Comparison of ENCODE assay signal across 19 cellular contexts in the genomic region with DNA sequence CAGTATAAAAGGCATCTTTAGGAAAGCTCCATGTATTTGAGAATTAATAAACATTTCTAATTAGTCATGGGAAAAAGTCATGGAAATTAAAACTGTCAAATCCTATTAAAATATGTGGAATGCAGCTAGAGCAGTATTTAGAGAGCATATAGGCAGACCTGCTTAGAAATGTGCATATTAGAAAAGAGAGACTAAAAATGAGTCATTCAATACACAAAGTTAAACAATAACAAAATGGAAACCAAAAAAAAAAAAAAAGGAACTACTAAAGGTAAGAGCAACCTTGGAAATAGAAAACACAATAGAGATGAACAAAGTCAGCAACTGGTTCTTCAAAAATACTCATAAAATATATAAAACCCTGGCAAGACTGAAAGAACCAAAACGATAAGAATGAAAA. TPM values are rescaled to one million over a fixed set of nuclear protein-coding genes. Genes with fewer than 3 reads are reported as not detected.
DNase-seq lines count a peak whose midpoint lies in the region; FAIRE-seq and TF ChIP-seq lines count a peak whose summit lies in the region.
"Had no signal": no experiment of that assay in that cellular context is flagged by ENCODE, and none has a peak within 500 bp of the region (broad histone marks: within the 10 kb centered on the region; RNA-seq: fewer than 3 reads in every experiment).

No MANE protein-coding gene starts in this region.

- no peak for TF ChIP-seq CTCF in kidney (IDR thresholded peaks at IDR 0.05; ENCODE audit: borderline replicate concordance, extremely low read depth, insufficient read depth)
- no peak for TF ChIP-seq CTCF in coronary artery (IDR thresholded peaks at IDR 0.05)

- in situ Hi-C loops in ACHN (cut with HindIII; ENCODE audit: low pct_ligation_motif_present, low pct_unique_long_range_greater_than_20kb, low sequenced_read_pairs): no loop called here

- no peaks in the 10 kb centered on the region for H3K27me3 ChIP-seq in SJCRH30
- H3K27me3 ChIP-seq: BLaER1 treated with 17β-estradiol and CSF1 and Interleukin-3, amounts not matched to agents 10 nM and 100 nM had no signal

- H3K9me3 ChIP-seq in SJCRH30 (replicated peaks) (peaks cover 22% of the 10 kb centered on the region; the same call in 1 of the 2 replicates), kidney (ENCODE audit: control insufficient read depth in 1 of 2, low read length in 2 of 2) (peaks cover 0 to 5% of the 10 kb centered on the region in 2 donors)

- H3K36me3 ChIP-seq in SJCRH30 (0 out of 2 replicates have a peak, but pooled peaks cover 4% of the 10 kb centered on the region), kidney (ENCODE audit: control insufficient read depth in 1 of 2, insufficient read depth in 2 of 2, low read length in 2 of 2) (peaks cover 0 to 6% of the 10 kb centered on the region in 2 donors)
- H3K36me3 ChIP-seq: BLaER1 treated with 17β-estradiol and CSF1 and Interleukin-3, amounts not matched to agents 10 nM and 100 nM had no signal

- H3K9ac ChIP-seq in kidney (ENCODE audit: low read length in 2 of 2): no peak overlapping the region
- H3K9ac ChIP-seq: BLaER1 treated with 17β-estradiol and CSF1 and Interleukin-3, amounts not matched to agents 10 nM and 100 nM had no signal

- peak; percentile 67 for FAIRE-seq in kidney (lab: Jason Lieb, UNC)
- FAIRE-seq: A204.1, K562 had no signal

- no peak overlapping the region for H3K4me3 ChIP-seq in SJCRH30
- no peak overlapping the region for H3K4me3 ChIP-seq in kidney (ENCODE audit: low read length in 2 of 2)
- H3K4me3 ChIP-seq in coronary artery: no peak overlapping the region
- H3K4me3 ChIP-seq: BLaER1 treated with 17β-estradiol and CSF1 and Interleukin-3, amounts not matched to agents 10 nM and 100 nM; K562 had no signal

- H3K4me1 ChIP-seq in SJCRH30: peaks cover 31% of the 10 kb centered on the region
- H3K4me1 ChIP-seq in kidney (ENCODE audit: control insufficient read depth in 1 of 2, insufficient read depth in 1 of 2, low read depth in 1 of 2, low read length in 2 of 2): peaks cover 0 to 5% of the 10 kb centered on the region in 2 donors

- DNase-seq in ACHN (peak; percentile 54), ELR (ENCODE audit: low read depth) (peak; percentile 24), SJCRH30 (peak in 1 of 2 experiments; percentile 60), kidney (no peak), coronary artery (ENCODE audit: low spot score) (no peak), Ammon's horn (ENCODE audit: low spot score) (no peak)
- no peak for DNase-seq in activated CD4-positive, CD25-positive, alpha-beta regulatory T cell treated with anti-CD3 and anti-CD28 coated beads, Interleukin-2, amount 50 U/mL, for 72 hours
- DNase-seq in activated effector memory CD4-positive, alpha-beta T cell treated with anti-CD3 and anti-CD28 coated beads, Interleukin-2, amount 50 U/mL, for 16 hours: no peak
- DNase-seq: CD8-positive, alpha-beta T cell; DND-41; GDM1; GOT3; NCI-H187; NCI-H345; NCI-H524 treated with DMSO at 0.1 percent for 48 hours; T-cell had no signal

- H3K27ac ChIP-seq in SJCRH30 (peak overlapping the region; percentile 77), kidney (ENCODE audit: low read depth in 2 of 2, low read length in 2 of 2) (no peak overlapping the region), coronary artery (no peak overlapping the region)
- H3K27ac ChIP-seq: BLaER1 treated with 17β-estradiol and CSF1 and Interleukin-3, amounts not matched to agents 10 nM and 100 nM had no signal

- intact Hi-C loops in kidney (cut with DNase I): no loop called here

RNA-seq across cellular contexts. Expression of gene RASSF10, which starts 59.7 kb away (rescaled TPM):
- 0.25 and 0.36 TPM in 2 replicates for total RNA-seq in SJCRH30 (2014; rRNA removed; shearing (Covaris generic))
- 9.7 TPM for total RNA-seq in kidney
- polyA plus RNA-seq in kidney (ENCODE audit: insufficient read depth, low read depth, low replicate concordance): 6.1 TPM
- total RNA-seq: CD8-positive, alpha-beta T cell; K562; T-cell had no signal
- polyA plus RNA-seq: K562 had no signal

Comparison
In these comparisons a context has a peak if more than half of its experiments do, and no peak if none do; other contexts are left out.
1. DNase-seq: peak in ACHN (single experiment) and ELR (single experiment); none in kidney (single experiment), activated CD4-positive, CD25-positive, alpha-beta regulatory T cell treated with anti-CD3 and anti-CD28 coated beads, Interleukin-2, amount 50 U/mL, for 72 hours (single experiment), coronary artery (single experiment), Ammon's horn (single experiment) and activated effector memory CD4-positive, alpha-beta T cell treated with anti-CD3 and anti-CD28 coated beads, Interleukin-2, amount 50 U/mL, for 16 hours (single experiment).